In the genomic region with DNA sequence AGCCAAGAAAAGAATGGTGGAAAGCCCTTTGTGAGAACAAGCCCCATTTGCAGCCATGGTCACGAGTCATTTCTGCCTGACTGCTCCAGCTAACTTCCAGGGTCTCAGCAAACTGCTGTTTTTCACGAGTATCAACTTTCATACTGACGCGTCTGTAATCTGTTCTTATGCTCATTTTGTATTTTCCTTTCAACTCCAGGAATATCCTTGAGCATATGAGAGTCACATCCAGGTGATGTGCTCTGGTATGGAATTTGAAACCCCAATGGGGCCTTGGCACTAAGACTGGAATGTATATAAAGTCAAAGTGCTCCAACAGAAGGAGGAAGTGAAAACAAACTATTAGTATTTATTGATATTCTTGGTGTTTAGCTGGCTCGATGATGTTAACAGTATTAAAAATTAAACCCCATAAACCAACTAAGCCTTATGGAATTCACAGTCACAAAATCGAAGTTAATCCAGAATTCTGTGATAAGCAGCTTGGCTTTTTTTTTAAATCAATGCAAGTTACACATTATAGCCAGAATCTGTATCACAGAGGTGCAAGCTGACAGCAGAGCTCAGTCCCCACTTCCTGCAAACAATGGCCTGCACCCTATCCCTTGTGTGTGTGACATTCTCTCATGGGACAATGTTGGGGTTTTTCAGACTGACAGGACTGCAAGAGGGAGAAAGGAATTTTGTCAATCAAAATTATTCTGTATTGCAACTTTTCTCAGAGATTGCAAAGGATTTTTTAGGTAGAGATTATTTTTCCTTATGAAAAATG, we compare ENCODE assay signal across 18 cellular contexts. TPM values are rescaled to one million over a fixed set of nuclear protein-coding genes. Genes with fewer than 3 reads are reported as not detected.
DNase-seq lines count a peak whose midpoint lies in the region; ATAC-seq, FAIRE-seq and TF ChIP-seq lines count a peak whose summit lies in the region.
"Had no signal": no experiment of that assay in that cellular context is flagged by ENCODE, and none has a peak within 500 bp of the region (broad histone marks: within the 10 kb centered on the region; RNA-seq: fewer than 3 reads in every experiment).

No MANE protein-coding gene starts in this region.

- DNase-seq in GM12892 (ENCODE audit: insufficient read length) (no peak), memory B cell (ENCODE audit: low spot score in 2 of 2) (no peak), breast epithelium (ENCODE audit: low spot score in 2 of 2) (no peak), testis (no peak)
- no peak for DNase-seq in activated CD4-positive, alpha-beta T cell treated with anti-CD3 and anti-CD28 coated beads, Interleukin-2, amount 10 ng/mL, durations not matched to agents 24 days and 14 days
- no peak for DNase-seq in stimulated activated CD4-positive, alpha-beta T cell treated with anti-CD3 and anti-CD28 coated beads, Interleukin-12 subunit alpha, Interleukin-12 subunit beta, amount 100 ng/mL, for 4 hours
- DNase-seq: activated CD8-positive, alpha-beta memory T cell treated with anti-CD3 and anti-CD28 coated beads, Interleukin-2, amount 50 U/mL, for 4 hours; activated naive CD4-positive, alpha-beta T cell treated with anti-CD3 and anti-CD28 coated beads, Interleukin-2, amount 10 ng/mL, durations not matched to agents 7 days and 5 days; AML-193; DMS153; dorsolateral prefrontal cortex; nephron progenitor cell; SHP77 treated with DMSO at 0.1 percent for 48 hours had no signal

- WGBS in testis, 2 donors: 84 to 87% methylated on average over 6 of the region's 6 CpGs

- H3K36me3 ChIP-seq in breast epithelium (no peaks in the 10 kb centered on the region), testis (ENCODE audit: low read depth, missing control alignments) (no peaks in the 10 kb centered on the region)
- H3K36me3 ChIP-seq: esophagus muscularis mucosa had no signal

- no peaks in the 10 kb centered on the region for H3K9me3 Mint-ChIP-seq in memory B cell
- no peaks in the 10 kb centered on the region for H3K9me3 Mint-ChIP-seq in activated CD4-positive, alpha-beta T cell treated with anti-CD3 and anti-CD28 coated beads, Interleukin-2, amount 10 ng/mL, durations not matched to agents 24 days and 14 days
- H3K9me3 Mint-ChIP-seq: activated naive CD4-positive, alpha-beta T cell treated with anti-CD3 and anti-CD28 coated beads, Interleukin-2, amount 10 ng/mL, durations not matched to agents 7 days and 5 days; nephron progenitor cell had no signal

- TF ChIP-seq POLR2A in GM12892 (IDR thresholded peaks at IDR 0.05; ENCODE audit: low read depth, low read length) (no peak), breast epithelium (IDR thresholded peaks at IDR 0.05) (no peak), testis (IDR thresholded peaks at IDR 0.05) (no peak)

- FAIRE-seq in GM12892 (lab: Jason Lieb, UNC): peak; percentile 44

- H3K27me3 ChIP-seq in breast epithelium: no peaks in the 10 kb centered on the region
- H3K27me3 ChIP-seq in testis: no peaks in the 10 kb centered on the region
- H3K27me3 ChIP-seq: esophagus muscularis mucosa had no signal

- H3K4me3 ChIP-seq in breast epithelium: no peak overlapping the region
- H3K4me3 ChIP-seq in testis: no peak overlapping the region
- H3K4me3 ChIP-seq: dorsolateral prefrontal cortex, esophagus muscularis mucosa had no signal

- peak overlapping the region; percentile 38 for H3K4me3 Mint-ChIP-seq in memory B cell
- H3K4me3 Mint-ChIP-seq in activated CD4-positive, alpha-beta T cell treated with anti-CD3 and anti-CD28 coated beads, Interleukin-2, amount 10 ng/mL, durations not matched to agents 24 days and 14 days: no peak overlapping the region
- H3K4me3 Mint-ChIP-seq: activated naive CD4-positive, alpha-beta T cell treated with anti-CD3 and anti-CD28 coated beads, Interleukin-2, amount 10 ng/mL, durations not matched to agents 7 days and 5 days; nephron progenitor cell had no signal

- H3K9me3 ChIP-seq in breast epithelium: no peaks in the 10 kb centered on the region
- H3K9me3 ChIP-seq in testis: no peaks in the 10 kb centered on the region
- H3K9me3 ChIP-seq: esophagus muscularis mucosa had no signal

- peaks cover 2% of the 10 kb centered on the region for H3K36me3 Mint-ChIP-seq in memory B cell
- H3K36me3 Mint-ChIP-seq in activated CD4-positive, alpha-beta T cell treated with anti-CD3 and anti-CD28 coated beads, Interleukin-2, amount 10 ng/mL, durations not matched to agents 24 days and 14 days (ENCODE audit: low read depth): no peaks in the 10 kb centered on the region
- H3K36me3 Mint-ChIP-seq: activated naive CD4-positive, alpha-beta T cell treated with anti-CD3 and anti-CD28 coated beads, Interleukin-2, amount 10 ng/mL, durations not matched to agents 7 days and 5 days had no signal

- ATAC-seq in GM21390 (IDR thresholded peaks at IDR 0.05; ENCODE audit: unreplicated experiment) (peak; percentile 57), HG03565 (IDR thresholded peaks at IDR 0.05; ENCODE audit: unreplicated experiment) (peak; percentile 50), memory B cell (ENCODE audit: low read depth) (peak; percentile 59)
- ATAC-seq: activated CD4-positive, CD25-positive, alpha-beta regulatory T cell treated with anti-CD3 and anti-CD28 coated beads, Interleukin-2, amount 50 U/mL, for 24 hours had no signal

- intact Hi-C loops in breast epithelium (cut with DNase I; ENCODE audit: low total_unique reads): no loop called here
- intact Hi-C loops in testis (cut with DNase I; ENCODE audit: low total_unique reads): no loop called here
- intact Hi-C loops in activated CD4-positive, alpha-beta T cell treated with anti-CD3 and anti-CD28 coated beads, Interleukin-2, amount 10 ng/mL, durations not matched to agents 24 days and 14 days (cut with micrococcal nuclease): no loop called here

- no peak for TF ChIP-seq CTCF in breast epithelium (IDR thresholded peaks at IDR 0.05)
- TF ChIP-seq CTCF in testis (IDR thresholded peaks at IDR 0.05): no peak

- H3K4me1 ChIP-seq in breast epithelium (no peaks in the 10 kb centered on the region), testis (no peaks in the 10 kb centered on the region)

- peaks cover 15% of the 10 kb centered on the region for H3K4me1 Mint-ChIP-seq in memory B cell
- no peaks in the 10 kb centered on the region for H3K4me1 Mint-ChIP-seq in activated CD4-positive, alpha-beta T cell treated with anti-CD3 and anti-CD28 coated beads, Interleukin-2, amount 10 ng/mL, durations not matched to agents 24 days and 14 days
- H3K4me1 Mint-ChIP-seq: activated naive CD4-positive, alpha-beta T cell treated with anti-CD3 and anti-CD28 coated beads, Interleukin-2, amount 10 ng/mL, durations not matched to agents 7 days and 5 days had no signal

- peaks cover 9% of the 10 kb centered on the region for H3K27me3 Mint-ChIP-seq in memory B cell
- peaks cover 11% of the 10 kb centered on the region for H3K27me3 Mint-ChIP-seq in activated CD4-positive, alpha-beta T cell treated with anti-CD3 and anti-CD28 coated beads, Interleukin-2, amount 10 ng/mL, durations not matched to agents 24 days and 14 days

- H3K27ac Mint-ChIP-seq in memory B cell: no peak overlapping the region
- no peak overlapping the region for H3K27ac Mint-ChIP-seq in activated CD4-positive, alpha-beta T cell treated with anti-CD3 and anti-CD28 coated beads, Interleukin-2, amount 10 ng/mL, durations not matched to agents 24 days and 14 days
- H3K27ac Mint-ChIP-seq: activated naive CD4-positive, alpha-beta T cell treated with anti-CD3 and anti-CD28 coated beads, Interleukin-2, amount 10 ng/mL, durations not matched to agents 7 days and 5 days; nephron progenitor cell had no signal

- H3K27ac ChIP-seq in breast epithelium (no peak overlapping the region), testis (no peak overlapping the region)
- H3K27ac ChIP-seq: dorsolateral prefrontal cortex, esophagus muscularis mucosa had no signal

RNA-seq across cellular contexts. Expression of a gene that starts 26.1 kb away (rescaled TPM):
- polyA plus RNA-seq in GM12892 (2012; ENCODE audit: missing spikeins): 0.53 TPM
- total RNA-seq in breast epithelium (1 to 10 TPM in 2 of 3 donors, under 1 TPM in 1; 0.64 to 2.6 (median 2.3) TPM), testis (under 1 TPM in 1 of 2 donors, not detected in 1; 0.50 TPM)
- 0.73 TPM for polyA plus RNA-seq in testis (ENCODE audit: insufficient read depth, low read depth, low replicate concordance)
- 0.86 and 0.97 TPM in 2 replicates for total RNA-seq in activated CD4-positive, alpha-beta T cell treated with anti-CD3 and anti-CD28 coated beads, Interleukin-2, amount 10 ng/mL, durations not matched to agents 24 days and 14 days
- total RNA-seq: pulmonary artery endothelial cell had no signal
